Comparison of ENCODE assay signal across 24 cellular contexts in genomic region chr11:103450241-103450640, GRCh38.
"Had no signal": no experiment of that assay in that cellular context is flagged by ENCODE, and none has a peak within 500 bp of the region (broad histone marks: within the 10 kb centered on the region; RNA-seq: fewer than 3 reads in every experiment).

No MANE protein-coding gene starts in this region.

- H3K4me1 ChIP-seq: body of pancreas, esophagus muscularis mucosa, pancreas, psoas muscle, right atrium auricular region, upper lobe of left lung had no signal

- H3K4me3 ChIP-seq: body of pancreas, dorsolateral prefrontal cortex, esophagus muscularis mucosa, pancreas, psoas muscle, right atrium auricular region, thoracic aorta, upper lobe of left lung had no signal

- H3K27ac Mint-ChIP-seq: activated naive CD8-positive, alpha-beta T cell treated with anti-CD3 and anti-CD28 coated beads for 36 hours; effector memory CD8-positive, alpha-beta T cell; memory B cell; nephron progenitor cell; WTC11 had no signal

- H3K36me3 ChIP-seq: esophagus muscularis mucosa, pancreas, right atrium auricular region, thoracic aorta, upper lobe of left lung had no signal

- DNase-seq: activated naive CD4-positive, alpha-beta T cell; activated naive CD8-positive, alpha-beta T cell treated with anti-CD3 and anti-CD28 coated beads for 36 hours; activated T-cell treated with anti-CD3 and anti-CD28 coated beads, Interleukin-2, amount 50 U/mL, for 1 hour; amniotic stem cell; body of pancreas; dorsolateral prefrontal cortex; effector memory CD8-positive, alpha-beta T cell; foreskin melanocyte; glutamatergic neuron; hippocampal formation; islet precursor cell; left colon; nephron progenitor cell; pancreas; psoas muscle; stimulated activated CD4-positive, alpha-beta T cell treated with anti-CD3 and anti-CD28 coated beads, Interleukin-4, amount 100 ng/mL, for 24 hours; stimulated activated naive CD4-positive, alpha-beta T cell treated with Interleukin-2 at 50 U/mL for 16 hours; T-helper 9 cell; upper lobe of left lung had no signal

- H3K4me3 Mint-ChIP-seq: activated naive CD8-positive, alpha-beta T cell treated with anti-CD3 and anti-CD28 coated beads for 36 hours; effector memory CD8-positive, alpha-beta T cell; memory B cell; nephron progenitor cell; WTC11 had no signal

- H3K27me3 Mint-ChIP-seq: activated naive CD8-positive, alpha-beta T cell treated with anti-CD3 and anti-CD28 coated beads for 36 hours; effector memory CD8-positive, alpha-beta T cell; memory B cell had no signal

- H3K36me3 Mint-ChIP-seq: activated naive CD8-positive, alpha-beta T cell treated with anti-CD3 and anti-CD28 coated beads for 36 hours; memory B cell; WTC11 had no signal

- H3K27ac ChIP-seq: body of pancreas, dorsolateral prefrontal cortex, esophagus muscularis mucosa, pancreas, psoas muscle, right atrium auricular region, thoracic aorta, upper lobe of left lung had no signal

- H3K27me3 ChIP-seq: body of pancreas, dorsolateral prefrontal cortex, esophagus muscularis mucosa, pancreas, right atrium auricular region, upper lobe of left lung had no signal

- H3K9me3 ChIP-seq: body of pancreas, esophagus muscularis mucosa, pancreas, psoas muscle, right atrium auricular region, thoracic aorta, upper lobe of left lung had no signal

- H3K9me3 Mint-ChIP-seq: effector memory CD8-positive, alpha-beta T cell; memory B cell; nephron progenitor cell; WTC11 had no signal

- H3K4me1 Mint-ChIP-seq: activated naive CD8-positive, alpha-beta T cell treated with anti-CD3 and anti-CD28 coated beads for 36 hours; nephron progenitor cell had no signal

- FAIRE-seq: pancreas had no signal
